In genomic region chrX:49172280-49172780, GRCh38 we compare ENCODE assay signal across 8 cellular contexts. TPM values are rescaled to one million over a fixed set of nuclear protein-coding genes. Genes with fewer than 3 reads are reported as not detected.
DNase-seq lines count a peak whose midpoint lies in the region; ATAC-seq and TF ChIP-seq lines count a peak whose summit lies in the region.

No MANE protein-coding gene starts in this region.

- H3K27me3 Mint-ChIP-seq in activated T-helper 2 cell treated with anti-CD3 and anti-CD28 coated beads, Interferon-gamma antibody, Interleukin-2, Interleukin-4, amounts not matched to agents 10 μg/mL and 5 μg/mL and 100 μg/mL, durations not matched to agents 14 hours and 24 hours and 36 hours (ENCODE audit: low read depth), result no peaks in the 10 kb centered on the region

- H3K27me3 ChIP-seq in BJ (ENCODE audit: control insufficient read depth, insufficient read depth, low read length) (no peaks in the 10 kb centered on the region), PC-3 (ENCODE audit: low read length) (no peaks in the 10 kb centered on the region), gastroesophageal sphincter (no peaks in the 10 kb centered on the region)

- H3K9me2 ChIP-seq in PC-3 (replicated peaks; ENCODE audit: low read length), result no peaks in the 10 kb centered on the region

- peak overlapping the region; percentile 82 for H3K27ac ChIP-seq in PC-3 (ENCODE audit: low read length)
- peak overlapping the region; percentile 82 to 96 (median 93) for H3K27ac ChIP-seq in gastroesophageal sphincter

- H3K4me2 ChIP-seq in PC-3 (ENCODE audit: low read length), result peak overlapping the region; percentile 91

- peak overlapping the region; percentile 64 for H2AFZ ChIP-seq in PC-3 (ENCODE audit: low read length)

- WGBS in gastroesophageal sphincter (ENCODE audit: low coverage in 1 of 2), 2 donors, result 66% methylated on average over 12 of the region's 37 CpGs; no CpG with 5 or more reads in 1 of the 2 donors

- TF ChIP-seq POLR2A in gastroesophageal sphincter (IDR thresholded peaks at IDR 0.05), result no peak

- CTCF ChIA-PET in BJ (lab: Yijun Ruan, JAX), result interaction anchor here (0.5 to 1.6 kb wide), 2 partner anchors 12 to 582 kb away, joined by 3 to 5 read pairs; no protein-coding TSS in a partner anchor
- CTCF ChIA-PET in PC-3 (lab: Charles Lee), result no interaction called here

- no peak for TF ChIP-seq CTCF in BJ (IDR thresholded peaks at IDR 0.05; ENCODE audit: insufficient read depth, low read depth, low read length)
- TF ChIP-seq CTCF in PC-3 (conservative IDR thresholded peaks at IDR 0.05; ENCODE audit: low read depth, low read length), result no peak
- peak in 1 of 4 experiments; percentile 4 for TF ChIP-seq CTCF in gastroesophageal sphincter (IDR thresholded peaks at IDR 0.05)

- H3K79me2 ChIP-seq in PC-3 (ENCODE audit: low read length), result peaks cover 28% of the 10 kb centered on the region

- peaks cover 37% of the 10 kb centered on the region for H3K36me3 Mint-ChIP-seq in activated T-helper 2 cell treated with anti-CD3 and anti-CD28 coated beads, Interferon-gamma antibody, Interleukin-2, Interleukin-4, amounts not matched to agents 10 μg/mL and 5 μg/mL and 100 μg/mL, durations not matched to agents 14 hours and 24 hours and 36 hours (ENCODE audit: low read depth)

- peak overlapping the region; percentile 84 for H3K27ac Mint-ChIP-seq in activated T-helper 2 cell treated with anti-CD3 and anti-CD28 coated beads, Interferon-gamma antibody, Interleukin-2, Interleukin-4, amounts not matched to agents 10 μg/mL and 5 μg/mL and 100 μg/mL, durations not matched to agents 14 hours and 24 hours and 36 hours

- peak; percentile 17 for DNase-seq in BJ (ENCODE audit: low read depth)
- peak; percentile 64 for DNase-seq in PC-3
- peak; percentile 69 for DNase-seq in activated T-helper 2 cell treated with anti-CD3 and anti-CD28 coated beads, Interferon-gamma antibody, Interleukin-2, Interleukin-4, amounts not matched to agents 10 μg/mL and 5 μg/mL and 100 μg/mL, durations not matched to agents 14 hours and 24 hours and 36 hours (ENCODE audit: low spot score)
- DNase-seq in posterior vena cava (ENCODE audit: low spot score), result peak; percentile 92
- DNase-seq in middle frontal gyrus (ENCODE audit: extremely low spot score, low spot score), result no peak

- POLR2A ChIA-PET in BJ (lab: Charles Lee) (no interaction called here), PC-3 (lab: Charles Lee; ENCODE audit: unreplicated experiment) (interaction anchor here (0.6 kb wide), 1 partner anchor 16 kb away, joined by 5 read pairs; no protein-coding TSS in a partner anchor)

- intact Hi-C loops in PC-3 (cut with micrococcal nuclease) (no loop called here), posterior vena cava (cut with DNase I) (no loop called here)
- intact Hi-C loops in activated T-helper 2 cell treated with anti-CD3 and anti-CD28 coated beads, Interferon-gamma antibody, Interleukin-2, Interleukin-4, amounts not matched to agents 10 μg/mL and 5 μg/mL and 100 μg/mL, durations not matched to agents 14 hours and 24 hours and 36 hours (cut with micrococcal nuclease), result loop anchor here (2.0 kb wide), 1 partner anchor 14 kb away; the partner anchor contains the start of gene PRICKLE3

- TF ChIP-seq EP300 in gastroesophageal sphincter (IDR thresholded peaks at IDR 0.05), result no peak

- BruUV-seq in PC-3 (replicated peaks; lab: Mats Ljungman, UMichigan), result no TSS peak

- H3K9me3 ChIP-seq in PC-3 (ENCODE audit: low read length), result no peaks in the 10 kb centered on the region
- H3K9me3 ChIP-seq in gastroesophageal sphincter, result no peaks in the 10 kb centered on the region

- H3K4me1 Mint-ChIP-seq in activated T-helper 2 cell treated with anti-CD3 and anti-CD28 coated beads, Interferon-gamma antibody, Interleukin-2, Interleukin-4, amounts not matched to agents 10 μg/mL and 5 μg/mL and 100 μg/mL, durations not matched to agents 14 hours and 24 hours and 36 hours (ENCODE audit: low read depth), result peaks cover 20% of the 10 kb centered on the region

- H3K4me3 ChIP-seq in BJ (ENCODE audit: low read depth, low read length) (peak overlapping the region; percentile 75), PC-3 (ENCODE audit: low read length) (peak overlapping the region; percentile 78), gastroesophageal sphincter (peak overlapping the region; percentile 61 to 70)

- peak overlapping the region; percentile 86 for H3K4me3 Mint-ChIP-seq in activated T-helper 2 cell treated with anti-CD3 and anti-CD28 coated beads, Interferon-gamma antibody, Interleukin-2, Interleukin-4, amounts not matched to agents 10 μg/mL and 5 μg/mL and 100 μg/mL, durations not matched to agents 14 hours and 24 hours and 36 hours (ENCODE audit: low read depth)

- no peaks in the 10 kb centered on the region for H3F3A ChIP-seq in PC-3 (ENCODE audit: low read length, unreplicated experiment)

- ATAC-seq in GM19372 (IDR thresholded peaks at IDR 0.05; ENCODE audit: low read depth, unreplicated experiment), result peak; percentile 69
- peak; percentile 60 for ATAC-seq in HG03460 (IDR thresholded peaks at IDR 0.05; ENCODE audit: unreplicated experiment)
- ATAC-seq in PC-3, result peak; percentile 53
- ATAC-seq in gastroesophageal sphincter, result peak; percentile 77

- peaks cover 14% of the 10 kb centered on the region; the same call in 1 of the 2 replicates for H3K4me1 ChIP-seq in PC-3 (ENCODE audit: insufficient read depth, low read length)
- peaks cover 0 to 42% (median 3%) of the 10 kb centered on the region in 3 donors for H3K4me1 ChIP-seq in gastroesophageal sphincter

- H3K36me3 ChIP-seq in BJ (ENCODE audit: control insufficient read depth, insufficient read depth, low read length) (peaks cover 7% of the 10 kb centered on the region), PC-3 (ENCODE audit: low read depth, low read length) (peaks cover 8% of the 10 kb centered on the region; the same call in 1 of the 2 replicates), gastroesophageal sphincter (peaks cover 0 to 32% of the 10 kb centered on the region in 2 donors)

- no peaks in the 10 kb centered on the region for H3K9me3 Mint-ChIP-seq in activated T-helper 2 cell treated with anti-CD3 and anti-CD28 coated beads, Interferon-gamma antibody, Interleukin-2, Interleukin-4, amounts not matched to agents 10 μg/mL and 5 μg/mL and 100 μg/mL, durations not matched to agents 14 hours and 24 hours and 36 hours

- peaks cover 10% of the 10 kb centered on the region for H4K20me1 ChIP-seq in PC-3 (ENCODE audit: low read length)

- peak overlapping the region; percentile 98 for H3K9ac ChIP-seq in PC-3 (ENCODE audit: low read length)

RNA-seq across cellular contexts. Expression of gene PLP2, which starts 0.6 kb away (rescaled TPM):
- 217 and 225 TPM in 2 replicates for polyA plus RNA-seq in BJ (2011; rRNA removed)
- polyA minus RNA-seq in BJ (2011; rRNA and poly(A)+ RNA removed), result 151 and 221 TPM in 2 replicates
- 165 and 171 TPM in 2 replicates for total RNA-seq in PC-3 (2014; rRNA removed)
- 112 and 116 TPM in 2 replicates for total RNA-seq in activated T-helper 2 cell treated with anti-CD3 and anti-CD28 coated beads, Interferon-gamma antibody, Interleukin-2, Interleukin-4, amounts not matched to agents 10 μg/mL and 5 μg/mL and 100 μg/mL, durations not matched to agents 14 hours and 24 hours and 36 hours
- 10 to 100 TPM; 57.9 to 78.7 (median 67.9) TPM for total RNA-seq in gastroesophageal sphincter
- total RNA-seq in posterior vena cava, result 100 to 1,000 TPM; 187 to 238 TPM

RNA-seq across cellular contexts. Expression of gene MAGIX, which starts 9.8 kb away (rescaled TPM):
- 0.45 and 0.67 TPM in 2 replicates for polyA plus RNA-seq in BJ (2011; rRNA removed)
- 0.36 and 0.43 TPM in 2 replicates for polyA minus RNA-seq in BJ (2011; rRNA and poly(A)+ RNA removed)
- total RNA-seq in PC-3 (2014; rRNA removed), result 9.3 and 12.5 TPM in 2 replicates
- 1.6 and 2.1 TPM in 2 replicates for total RNA-seq in activated T-helper 2 cell treated with anti-CD3 and anti-CD28 coated beads, Interferon-gamma antibody, Interleukin-2, Interleukin-4, amounts not matched to agents 10 μg/mL and 5 μg/mL and 100 μg/mL, durations not matched to agents 14 hours and 24 hours and 36 hours
- total RNA-seq in gastroesophageal sphincter, result 1 to 10 TPM in 3 of 4 donors, under 1 TPM in 1; 0.69 to 4.6 (median 3.1) TPM
- total RNA-seq in posterior vena cava, result 1 to 10 TPM; 1.3 to 2.8 TPM

RNA-seq across cellular contexts. Expression of gene PRICKLE3, which starts 13.8 kb away (rescaled TPM):
- 4.0 and 6.9 TPM in 2 replicates for polyA plus RNA-seq in BJ (2011; rRNA removed)
- 8.4 and 12.0 TPM in 2 replicates for polyA minus RNA-seq in BJ (2011; rRNA and poly(A)+ RNA removed)
- total RNA-seq in PC-3 (2014; rRNA removed), result 16.5 and 29.1 TPM in 2 replicates
- total RNA-seq in activated T-helper 2 cell treated with anti-CD3 and anti-CD28 coated beads, Interferon-gamma antibody, Interleukin-2, Interleukin-4, amounts not matched to agents 10 μg/mL and 5 μg/mL and 100 μg/mL, durations not matched to agents 14 hours and 24 hours and 36 hours, result 24.5 and 26.9 TPM in 2 replicates
- 10 to 100 TPM in 2 of 4 donors, 1 to 10 TPM in 2; 6.2 to 15.9 (median 9.6) TPM for total RNA-seq in gastroesophageal sphincter
- 1 to 10 TPM; 7.3 to 8.0 TPM for total RNA-seq in posterior vena cava

RNA-seq across cellular contexts. Expression of gene SYP, which starts 27.7 kb away (rescaled TPM):
- 0.07 and 0.10 TPM in 2 replicates for polyA plus RNA-seq in BJ (2011; rRNA removed)
- not detected in 2 replicates for polyA minus RNA-seq in BJ (2011; rRNA and poly(A)+ RNA removed)
- 0.29 and 0.47 TPM in 2 replicates for total RNA-seq in PC-3 (2014; rRNA removed)
- total RNA-seq in activated T-helper 2 cell treated with anti-CD3 and anti-CD28 coated beads, Interferon-gamma antibody, Interleukin-2, Interleukin-4, amounts not matched to agents 10 μg/mL and 5 μg/mL and 100 μg/mL, durations not matched to agents 14 hours and 24 hours and 36 hours, result 3.8 and 4.3 TPM in 2 replicates
- total RNA-seq in gastroesophageal sphincter, result 10 to 100 TPM in 1 of 4 donors, 1 to 10 TPM in 3; 2.9 to 10.5 (median 5.4) TPM
- 1 to 10 TPM; 1.1 to 1.5 TPM for total RNA-seq in posterior vena cava

RNA-seq across cellular contexts. Expression of gene GPKOW, which starts 48.8 kb away (rescaled TPM):
- polyA plus RNA-seq in BJ (2011; rRNA removed), result 28.2 and 33.1 TPM in 2 replicates
- 10.0 and 13.1 TPM in 2 replicates for polyA minus RNA-seq in BJ (2011; rRNA and poly(A)+ RNA removed)
- total RNA-seq in PC-3 (2014; rRNA removed) (54.2 TPM in 2 replicates), gastroesophageal sphincter (10 to 100 TPM; 28.2 to 34.1 (median 31.5) TPM), posterior vena cava (10 to 100 TPM; 12.9 to 15.9 TPM)
- total RNA-seq in activated T-helper 2 cell treated with anti-CD3 and anti-CD28 coated beads, Interferon-gamma antibody, Interleukin-2, Interleukin-4, amounts not matched to agents 10 μg/mL and 5 μg/mL and 100 μg/mL, durations not matched to agents 14 hours and 24 hours and 36 hours, result 25.8 and 26.3 TPM in 2 replicates
